ENCODE assay signal across 1 cellular context in the genomic region with DNA sequence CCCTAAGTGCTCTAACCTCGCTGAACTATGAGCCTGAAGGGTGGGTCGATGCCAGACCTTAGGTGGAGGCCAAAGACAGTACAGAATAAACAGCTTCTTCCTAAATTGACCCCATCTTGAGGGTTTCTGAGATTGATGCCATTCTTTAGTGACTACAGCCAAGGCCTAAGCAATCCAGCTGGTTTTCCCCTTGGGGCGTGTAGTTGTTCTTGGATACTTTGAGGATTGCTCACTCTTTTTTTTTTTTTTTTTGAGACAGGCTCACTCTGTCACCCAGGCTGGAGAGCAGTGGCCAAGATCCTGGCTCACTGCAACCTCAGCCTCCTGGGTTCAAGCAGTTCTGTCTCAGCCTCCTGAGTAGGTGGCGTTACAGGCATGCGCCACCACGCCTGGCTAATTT.
TF ChIP-seq lines count a peak whose summit lies in the region.

No MANE protein-coding gene starts in this region.

TF ChIP-seq in WTC11, 78 proteins besides CTCF, POLR2A, EP300 and RAD21 (continued from another document):
- TF ChIP-seq, protein P1, sequence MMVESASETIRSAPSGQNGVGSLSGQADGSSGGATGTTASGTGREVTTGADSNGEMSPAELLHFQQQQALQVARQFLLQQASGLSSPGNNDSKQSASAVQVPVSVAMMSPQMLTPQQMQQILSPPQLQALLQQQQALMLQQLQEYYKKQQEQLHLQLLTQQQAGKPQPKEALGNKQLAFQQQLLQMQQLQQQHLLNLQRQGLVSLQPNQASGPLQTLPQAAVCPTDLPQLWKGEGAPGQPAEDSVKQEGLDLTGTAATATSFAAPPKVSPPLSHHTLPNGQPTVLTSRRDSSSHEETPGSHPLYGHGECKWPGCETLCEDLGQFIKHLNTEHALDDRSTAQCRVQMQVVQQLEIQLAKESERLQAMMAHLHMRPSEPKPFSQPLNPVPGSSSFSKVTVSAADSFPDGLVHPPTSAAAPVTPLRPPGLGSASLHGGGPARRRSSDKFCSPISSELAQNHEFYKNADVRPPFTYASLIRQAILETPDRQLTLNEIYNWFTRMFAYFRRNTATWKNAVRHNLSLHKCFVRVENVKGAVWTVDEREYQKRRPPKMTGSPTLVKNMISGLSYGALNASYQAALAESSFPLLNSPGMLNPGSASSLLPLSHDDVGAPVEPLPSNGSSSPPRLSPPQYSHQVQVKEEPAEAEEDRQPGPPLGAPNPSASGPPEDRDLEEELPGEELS (CRISPR knock-in tag; IDR thresholded peaks at IDR 0.05): no peak
- TF ChIP-seq ESRRA (CRISPR knock-in tag; IDR thresholded peaks at IDR 0.05; ENCODE audit: borderline replicate concordance) (no peak), RORB (CRISPR knock-in tag; IDR thresholded peaks at IDR 0.05) (no peak), KAT7 (CRISPR knock-in tag; IDR thresholded peaks at IDR 0.05; ENCODE audit: borderline replicate concordance) (no peak)
- TF ChIP-seq, protein P2, sequence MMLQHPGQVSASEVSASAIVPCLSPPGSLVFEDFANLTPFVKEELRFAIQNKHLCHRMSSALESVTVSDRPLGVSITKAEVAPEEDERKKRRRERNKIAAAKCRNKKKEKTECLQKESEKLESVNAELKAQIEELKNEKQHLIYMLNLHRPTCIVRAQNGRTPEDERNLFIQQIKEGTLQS (CRISPR knock-in tag; conservative IDR thresholded peaks at IDR 0.05): no peak
